ENCODE assay signal across 9 cellular contexts in genomic region chr2:148509703-148510036, GRCh38.
DNase-seq lines count a peak whose midpoint lies in the region; ATAC-seq and TF ChIP-seq lines count a peak whose summit lies in the region.
"Had no signal": no experiment of that assay in that cellular context is flagged by ENCODE, and none has a peak within 500 bp of the region (broad histone marks: within the 10 kb centered on the region; RNA-seq: fewer than 3 reads in every experiment).

No MANE protein-coding gene starts in this region.

- H3K9me3 ChIP-seq in heart right ventricle (no peaks in the 10 kb centered on the region), hepatocyte (ENCODE audit: low read depth) (no peaks in the 10 kb centered on the region), upper lobe of right lung (no peaks in the 10 kb centered on the region), stomach (no peaks in the 10 kb centered on the region)
- H3K9me3 ChIP-seq: BLaER1 treated with 17β-estradiol and CSF1 and Interleukin-3, amounts not matched to agents 10 nM and 100 nM had no signal

- no peaks in the 10 kb centered on the region for H3K9me2 ChIP-seq in hepatocyte (replicated peaks; ENCODE audit: insufficient read depth)

- H3K4me3 ChIP-seq in heart right ventricle = peak overlapping the region in 7 of 10 donors; percentile 21 to 46 (median 40)
- no peak overlapping the region for H3K4me3 ChIP-seq in hepatocyte
- peak overlapping the region; percentile 39 for H3K4me3 ChIP-seq in upper lobe of right lung
- H3K4me3 ChIP-seq in stomach = peak overlapping the region in 2 of 4 donors; percentile 26 to 34
- H3K4me3 ChIP-seq: BLaER1 treated with 17β-estradiol and CSF1 and Interleukin-3, amounts not matched to agents 10 nM and 100 nM had no signal

- no peak for DNase-seq in heart right ventricle
- no peak for DNase-seq in Right ventricle myocardium inferior (ENCODE audit: missing footprints)
- no peak for DNase-seq in T-cell
- no peak for DNase-seq in hepatocyte (ENCODE audit: low spot score)
- no peak for DNase-seq in upper lobe of right lung
- no peak for DNase-seq in stomach
- DNase-seq in RKO (ENCODE audit: low spot score) = no peak
- no peak for DNase-seq in NCI-H345 (lab: John Stamatoyannopoulos, UW)

- WGBS in heart right ventricle, 2 donors = 4 to 10% methylated on average over 7 of the region's 7 CpGs
- 34% methylated on average over 7 of the region's 7 CpGs for WGBS in hepatocyte (ENCODE audit: low lambda C conversion rate, missing lambda C conversion rate)
- WGBS in stomach, 5 donors = 11 to 28% (median 16%) methylated on average over 7 of the region's 7 CpGs

- H3K27me3 Mint-ChIP-seq in T-cell = no peaks in the 10 kb centered on the region

- no peak for TF ChIP-seq EP300 in stomach (IDR thresholded peaks at IDR 0.05)

- H2AFZ ChIP-seq in hepatocyte = no peak overlapping the region

- no peaks in the 10 kb centered on the region for H4K20me1 ChIP-seq in hepatocyte (ENCODE audit: insufficient read depth, poor library complexity, severe bottlenecking)
- H4K20me1 ChIP-seq: BLaER1 treated with 17β-estradiol and CSF1 and Interleukin-3, amounts not matched to agents 10 nM and 100 nM had no signal

- H3K27me3 ChIP-seq in heart right ventricle (no peaks in the 10 kb centered on the region), hepatocyte (no peaks in the 10 kb centered on the region), upper lobe of right lung (no peaks in the 10 kb centered on the region), stomach (no peaks in the 10 kb centered on the region)
- H3K27me3 ChIP-seq: BLaER1 treated with 17β-estradiol and CSF1 and Interleukin-3, amounts not matched to agents 10 nM and 100 nM had no signal

- H3K4me3 Mint-ChIP-seq in T-cell = peak overlapping the region; percentile 73 to 76 (median 74)

- H3K36me3 ChIP-seq in heart right ventricle = peaks cover 0 to 24% (median 0%) of the 10 kb centered on the region in 9 donors
- no peaks in the 10 kb centered on the region for H3K36me3 ChIP-seq in hepatocyte (replicated peaks; ENCODE audit: insufficient read depth, low read depth)
- H3K36me3 ChIP-seq in upper lobe of right lung = no peaks in the 10 kb centered on the region
- peaks cover 0 to 12% (median 5%) of the 10 kb centered on the region in 4 donors for H3K36me3 ChIP-seq in stomach

- H3K4me1 Mint-ChIP-seq in T-cell = peaks cover 11 to 23% (median 23%) of the 10 kb centered on the region in 3 donors

- TF ChIP-seq CTCF in heart right ventricle (IDR thresholded peaks at IDR 0.05) (peak in 2 of 9 donors; percentile 5), hepatocyte (IDR thresholded peaks at IDR 0.05; ENCODE audit: poor library complexity) (no peak), upper lobe of right lung (IDR thresholded peaks at IDR 0.05) (no peak), stomach (IDR thresholded peaks at IDR 0.05) (no peak)

- H3K79me2 ChIP-seq in hepatocyte = no peaks in the 10 kb centered on the region

- peaks cover 0 to 17% (median 7%) of the 10 kb centered on the region in 9 donors for H3K4me1 ChIP-seq in heart right ventricle
- H3K4me1 ChIP-seq in hepatocyte (ENCODE audit: insufficient read depth) = no peaks in the 10 kb centered on the region
- no peaks in the 10 kb centered on the region for H3K4me1 ChIP-seq in upper lobe of right lung
- peaks cover 0 to 10% (median 2%) of the 10 kb centered on the region in 4 donors for H3K4me1 ChIP-seq in stomach

- CTCF ChIA-PET in T-cell (lab: Charles Lee) = interaction anchor here (0.6 to 3.3 kb wide), 27 partner anchors 11 to 572 kb away, joined by 3 to 53 read pairs (median 4); partner anchors contain the start of genes EPC2 (in 1 of the 2), MBD5 (in 1 of the 2) and ORC4 (in 1 of the 2)

- H3K27ac Mint-ChIP-seq in T-cell = peak overlapping the region; percentile 79 to 81

- peaks cover 9% of the 10 kb centered on the region for H3K36me3 Mint-ChIP-seq in T-cell

- TF ChIP-seq POLR2A in stomach (IDR thresholded peaks at IDR 0.05) = no peak

- no peak for ATAC-seq in heart right ventricle
- ATAC-seq in Right ventricle myocardium inferior = no peak
- ATAC-seq in T-cell (replicated peaks in 1 of 4) = no peak
- no peak for ATAC-seq in upper lobe of right lung

- intact Hi-C loops in heart right ventricle (cut with DNase I) = loop anchor here in 8 of 10 donors (1.0 to 10.0 kb wide), 8 partner anchors 515 to 573 kb away; no protein-coding TSS in a partner anchor
- intact Hi-C loops in Right ventricle myocardium inferior (cut with DNase I) = loop anchor here (2.0 to 5.0 kb wide), 2 partner anchors 519 to 572 kb away; no protein-coding TSS in a partner anchor
- intact Hi-C loops in upper lobe of right lung (cut with DNase I) = no loop called here
- intact Hi-C loops in stomach (cut with DNase I; ENCODE audit: low total_unique reads) = loop anchor here (10.0 kb wide), 1 partner anchor 565 kb away; no protein-coding TSS in a partner anchor

- H3K4me2 ChIP-seq in hepatocyte = peak overlapping the region; percentile 74

- H3K9me3 Mint-ChIP-seq in T-cell = no peaks in the 10 kb centered on the region

- H3K27ac ChIP-seq in heart right ventricle (peak overlapping the region in 5 of 10 donors; percentile 3 to 61 (median 29)), hepatocyte (no peak overlapping the region), upper lobe of right lung (no peak overlapping the region), stomach (no peak overlapping the region)
- H3K27ac ChIP-seq: BLaER1 treated with 17β-estradiol and CSF1 and Interleukin-3, amounts not matched to agents 10 nM and 100 nM had no signal

- POLR2A ChIA-PET in T-cell (lab: Charles Lee) = interaction anchor here in 1 of 2 donors (0.9 to 1.7 kb wide), 2 partner anchors 15 to 489 kb away, joined by 6 to 10 read pairs; partner anchors contain the start of gene MBD5
